ENCODE assay signal across 28 cellular contexts in the genomic region with DNA sequence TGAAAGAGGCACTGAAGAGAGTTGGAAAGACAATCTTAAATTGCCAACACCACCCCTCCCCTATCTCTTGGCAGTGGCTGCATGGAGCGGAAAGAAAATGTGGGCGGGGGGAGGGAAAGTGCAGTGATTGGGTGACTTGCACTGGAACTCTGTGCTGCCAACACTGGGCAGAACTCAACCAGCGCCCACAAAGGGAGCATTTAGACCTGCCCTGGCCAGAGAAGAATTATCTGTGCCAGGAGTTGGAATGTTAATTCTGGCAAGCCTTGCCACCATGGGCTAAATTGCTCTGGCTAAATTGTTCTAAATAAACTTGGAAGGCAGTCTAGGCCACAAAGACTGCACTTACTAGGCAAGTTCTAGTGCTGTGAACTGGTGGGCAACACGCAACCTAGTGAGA. TPM values are rescaled to one million over a fixed set of nuclear protein-coding genes. Genes with fewer than 3 reads are reported as not detected.
A peak's percentile ranks its signal among the peaks of the same experiment; 100 is the strongest.
DNase-seq lines count a peak whose midpoint lies in the region; ATAC-seq and TF ChIP-seq lines count a peak whose summit lies in the region.
"Had no signal": no experiment of that assay in that cellular context is flagged by ENCODE, and none has a peak within 500 bp of the region (broad histone marks: within the 10 kb centered on the region; RNA-seq: fewer than 3 reads in every experiment).

No MANE protein-coding gene starts in this region.

- peaks cover 10% of the 10 kb centered on the region for H3K9me3 Mint-ChIP-seq in endodermal cell

- no peak overlapping the region for H3K9ac ChIP-seq in endodermal cell (ENCODE audit: extremely low read depth, low read length, poor library complexity, severe bottlenecking)
- H3K9ac ChIP-seq: BLaER1 had no signal

- no peak for TF ChIP-seq CTCF in endodermal cell (conservative IDR thresholded peaks at IDR 0.05)
- no peak for TF ChIP-seq CTCF in tibial artery (IDR thresholded peaks at IDR 0.05)
- TF ChIP-seq CTCF in Peyer's patch (IDR thresholded peaks at IDR 0.05): no peak
- no peak for TF ChIP-seq CTCF in lower leg skin (IDR thresholded peaks at IDR 0.05)

- H3K36me3 ChIP-seq in endodermal cell (ENCODE audit: control insufficient read depth, insufficient read depth, low read length): no peaks in the 10 kb centered on the region
- H3K36me3 ChIP-seq in tibial artery: no peaks in the 10 kb centered on the region
- H3K36me3 ChIP-seq in Peyer's patch: no peaks in the 10 kb centered on the region
- H3K36me3 ChIP-seq: BE2C, BLaER1 had no signal

- no peaks in the 10 kb centered on the region for H3K4me1 Mint-ChIP-seq in endodermal cell
- H3K4me1 Mint-ChIP-seq: CD4-positive, alpha-beta memory T cell; CD4-positive, CD25-positive, alpha-beta regulatory T cell; CD8-positive, alpha-beta memory T cell had no signal

- no peaks in the 10 kb centered on the region for H3K36me3 Mint-ChIP-seq in endodermal cell (ENCODE audit: low read depth)
- H3K36me3 Mint-ChIP-seq: CD14-positive monocyte; CD4-positive, alpha-beta memory T cell; CD4-positive, CD25-positive, alpha-beta regulatory T cell; CD8-positive, alpha-beta memory T cell had no signal

- no peak overlapping the region for H3K27ac Mint-ChIP-seq in endodermal cell
- H3K27ac Mint-ChIP-seq: CD14-positive monocyte; CD4-positive, alpha-beta memory T cell; CD4-positive, CD25-positive, alpha-beta regulatory T cell; CD8-positive, alpha-beta memory T cell had no signal

- ATAC-seq in left lobe of liver: peak; percentile 26
- ATAC-seq: GM12878 had no signal

- TF ChIP-seq POLR2A in Peyer's patch (IDR thresholded peaks at IDR 0.05): no peak
- no peak for TF ChIP-seq POLR2A in lower leg skin (IDR thresholded peaks at IDR 0.05)

- H3K4me1 ChIP-seq in endodermal cell (ENCODE audit: control insufficient read depth, insufficient read depth, low read length) (peaks cover 4% of the 10 kb centered on the region), tibial artery (peaks cover 0 to 46% (median 16%) of the 10 kb centered on the region in 4 donors), Peyer's patch (no peaks in the 10 kb centered on the region)
- H3K4me1 ChIP-seq: BE2C, BLaER1 had no signal

- DNase-seq in endodermal cell (peak; percentile 41), left lobe of liver (ENCODE audit: low spot score) (no peak), tibial artery (no peak), Peyer's patch (no peak), lower leg skin (ENCODE audit: low spot score in 2 of 2) (no peak), NOMO-1 treated with DMSO at 0.1 percent for 48 hours (lab: John Stamatoyannopoulos, UW; ENCODE audit: unreplicated experiment) (no peak), AML-193 (lab: John Stamatoyannopoulos, UW) (no peak)
- DNase-seq: 8988T; ACHN; BE2C; CD4-positive, alpha-beta memory T cell; CD4-positive, CD25-positive, alpha-beta regulatory T cell; CD8-positive, alpha-beta memory T cell; COR-L47; DMS 273 treated with DMSO at 0.1 percent for 48 hours; DMS153; DMS53; DMS79; DND-41; EL; GDM1 had no signal

- H3K4me3 ChIP-seq in endodermal cell (ENCODE audit: low read length) (no peak overlapping the region), tibial artery (no peak overlapping the region), Peyer's patch (no peak overlapping the region), lower leg skin (ENCODE audit: low read depth, poor library complexity, severe bottlenecking) (no peak overlapping the region)
- H3K4me3 ChIP-seq: BLaER1, GM12878 had no signal

- intact Hi-C loops in tibial artery (cut with DNase I; ENCODE audit: low total_unique reads) (no loop called here), lower leg skin (cut with DNase I; ENCODE audit: low total_unique reads) (no loop called here)

- WGBS in endodermal cell (ENCODE audit: insufficient coverage in 1 of 2, insufficient read length in 1 of 2), 2 experiments: 89 to 94% methylated on average over 2 to 4 of the region's 4 CpGs
- 57 to 64% methylated on average over 4 of the region's 4 CpGs for WGBS in lower leg skin, 2 donors

- no peaks in the 10 kb centered on the region for H3K9me3 ChIP-seq in endodermal cell (ENCODE audit: control insufficient read depth, low read length)
- H3K9me3 ChIP-seq in tibial artery: no peaks in the 10 kb centered on the region
- no peaks in the 10 kb centered on the region for H3K9me3 ChIP-seq in Peyer's patch
- H3K9me3 ChIP-seq: BE2C, BLaER1 had no signal

- H3K27me3 Mint-ChIP-seq in endodermal cell (ENCODE audit: insufficient read depth): peaks cover 7% of the 10 kb centered on the region

- H3K4me3 Mint-ChIP-seq in endodermal cell: no peak overlapping the region
- H3K4me3 Mint-ChIP-seq: CD14-positive monocyte; CD4-positive, alpha-beta memory T cell; CD4-positive, CD25-positive, alpha-beta regulatory T cell; CD8-positive, alpha-beta memory T cell had no signal

- H3K27me3 ChIP-seq in endodermal cell (ENCODE audit: control insufficient read depth, insufficient read depth, low read length, poor library complexity, severe bottlenecking): no peaks in the 10 kb centered on the region
- no peaks in the 10 kb centered on the region for H3K27me3 ChIP-seq in tibial artery
- no peaks in the 10 kb centered on the region for H3K27me3 ChIP-seq in Peyer's patch
- H3K27me3 ChIP-seq: BLaER1 had no signal

- H3K27ac ChIP-seq in endodermal cell (ENCODE audit: low read depth, low read length) (no peak overlapping the region), tibial artery (peak overlapping the region; percentile 8 to 69), Peyer's patch (no peak overlapping the region)
- H3K27ac ChIP-seq: BLaER1 had no signal

RNA-seq across cellular contexts. Expression of a gene that starts 6.5 kb away (rescaled TPM):
- not detected for total RNA-seq in endodermal cell
- not detected for polyA plus RNA-seq in endodermal cell (2013, experiment 1 of 2)
- polyA plus RNA-seq in endodermal cell (2013, experiment 2 of 2): not detected
- total RNA-seq in left lobe of liver: not detected
- 10 to 100 TPM in 1 of 4 donors, 1 to 10 TPM in 2, not detected in 1; 1.9 to 79.2 (median 2.9) TPM for total RNA-seq in Peyer's patch
- total RNA-seq in lower leg skin: 1 to 10 TPM in 3 of 4 donors, not detected in 1; 1.9 to 4.4 (median 1.9) TPM
- total RNA-seq: A673; CD4-positive, alpha-beta memory T cell; CD4-positive, CD25-positive, alpha-beta regulatory T cell; CD8-positive, alpha-beta memory T cell; Daoy; G401; GM12878 had no signal
- polyA plus RNA-seq: CD14-positive monocyte; CD4-positive, alpha-beta memory T cell; CD4-positive, CD25-positive, alpha-beta regulatory T cell; CD8-positive, alpha-beta memory T cell; GM12878 had no signal

RNA-seq across cellular contexts. Expression of a gene that starts 13.3 kb away (rescaled TPM):
- not detected for total RNA-seq in endodermal cell
- not detected for polyA plus RNA-seq in endodermal cell (2013, experiment 1 of 2)
- not detected for polyA plus RNA-seq in endodermal cell (2013, experiment 2 of 2)
- not detected for total RNA-seq in left lobe of liver
- total RNA-seq in Peyer's patch: not detected
- total RNA-seq in lower leg skin: not detected
- total RNA-seq: A673; CD4-positive, alpha-beta memory T cell; CD4-positive, CD25-positive, alpha-beta regulatory T cell; Daoy; G401 had no signal
- polyA plus RNA-seq: AG04450; CD14-positive monocyte; CD4-positive, alpha-beta memory T cell; CD4-positive, CD25-positive, alpha-beta regulatory T cell; CD8-positive, alpha-beta memory T cell had no signal

RNA-seq across cellular contexts. Expression of a gene that starts 30.5 kb away (rescaled TPM):
- total RNA-seq in endodermal cell (not detected), left lobe of liver (not detected), Peyer's patch (10 to 100 TPM in 1 of 4 donors, not detected in 3; 20.6 TPM), lower leg skin (not detected)
- polyA plus RNA-seq in endodermal cell (2013, experiment 1 of 2): not detected
- polyA plus RNA-seq in endodermal cell (2013, experiment 2 of 2): not detected
- total RNA-seq: A673; CD4-positive, alpha-beta memory T cell; CD4-positive, CD25-positive, alpha-beta regulatory T cell; CD8-positive, alpha-beta memory T cell; Daoy; G401; GM12878 had no signal
- polyA plus RNA-seq: CD4-positive, alpha-beta memory T cell; CD4-positive, CD25-positive, alpha-beta regulatory T cell; CD8-positive, alpha-beta memory T cell; GM12878 had no signal

Comparison
In these comparisons a context has a peak if more than half of its experiments do, and no peak if none do; other contexts are left out.
1. H3K27ac ChIP-seq: peak in tibial artery (2 of 2); none in endodermal cell (single experiment) and Peyer's patch (0 of 4).